In the genomic region with DNA sequence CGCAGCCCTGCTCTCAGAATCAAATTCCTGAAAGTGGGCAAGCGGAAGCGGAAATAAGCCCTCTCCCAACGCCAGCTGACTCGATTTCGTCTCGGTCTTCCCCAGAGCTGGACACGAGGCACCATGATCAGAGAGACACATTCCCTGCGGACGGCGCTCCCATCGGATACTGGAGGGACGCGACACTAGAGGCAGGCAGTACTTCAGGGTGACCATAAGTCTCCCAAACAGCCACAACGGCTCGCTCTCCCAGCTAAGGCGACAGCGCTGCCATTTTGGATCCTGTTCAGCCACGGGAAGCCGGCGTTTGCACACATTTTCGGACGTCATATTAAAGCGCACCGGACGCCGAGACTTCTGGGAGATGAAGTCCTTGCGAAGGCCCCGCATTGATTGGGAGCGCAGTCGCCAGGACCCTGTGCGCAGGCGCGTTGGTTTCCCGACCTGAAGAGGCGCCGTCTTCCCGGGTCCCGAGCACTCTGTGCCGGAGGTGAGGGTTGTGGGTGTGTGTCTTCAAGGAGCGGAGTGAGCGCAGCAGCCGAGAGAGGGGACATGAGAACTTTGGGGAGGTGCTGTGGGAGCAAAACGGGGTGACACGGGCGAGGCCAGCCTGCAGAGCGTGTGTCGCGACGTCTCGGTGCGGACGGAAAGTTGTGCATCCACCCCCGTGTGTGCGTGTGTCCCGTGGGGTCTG, we compare ENCODE assay signal across 8 cellular contexts. TPM values are rescaled to one million over a fixed set of nuclear protein-coding genes. Genes with fewer than 3 reads are reported as not detected.
DNase-seq lines count a peak whose midpoint lies in the region; ATAC-seq and TF ChIP-seq lines count a peak whose summit lies in the region.

Gene ZNF2 (plus strand): TSS at position 439 of the 694 bp plus-strand sequence. CDS start 10,418 bp downstream, outside the sequence.

- no peaks in the 10 kb centered on the region for H3K4me1 ChIP-seq in fibroblast of lung (ENCODE audit: control insufficient read depth, extremely low read depth, insufficient read depth, low read length)

- ATAC-seq in activated T-helper 17 cell treated with anti-CD3 and anti-CD28 coated beads, Interleukin-2, amount 50 U/mL, for 72 hours (replicated peaks): peak; percentile 98
- ATAC-seq in naive B cell (ENCODE audit: low read depth in 2 of 2): peak; percentile 94 to 95
- ATAC-seq in stimulated activated effector memory CD8-positive, alpha-beta T cell treated with anti-CD3 and anti-CD28 coated beads, Interleukin-12 subunit alpha, Interleukin-12 subunit beta, amount 100 ng/mL, for 72 hours: peak; percentile 97

- peak within 1 kb of the TSS; percentile 99 for H3K4me3 Mint-ChIP-seq in activated T-helper 17 cell treated with anti-CD3 and anti-CD28 coated beads, Interleukin-2, amount 50 U/mL, for 72 hours
- peak within 1 kb of the TSS; percentile 99 to 100 (median 100) for H3K4me3 Mint-ChIP-seq in naive B cell
- H3K4me3 Mint-ChIP-seq in stimulated activated effector memory CD8-positive, alpha-beta T cell treated with anti-CD3 and anti-CD28 coated beads, Interleukin-12 subunit alpha, Interleukin-12 subunit beta, amount 100 ng/mL, for 72 hours: peak within 1 kb of the TSS; percentile 99

- peak; percentile 98 for DNase-seq in EL
- DNase-seq in GOT3 (lab: John Stamatoyannopoulos, UW): peak; percentile 81
- DNase-seq in LHCN-M2 (ENCODE audit: low read depth): peak; percentile 98
- DNase-seq in RPMI7951 (ENCODE audit: low read depth): peak; percentile 98
- peak; percentile 97 to 99 for DNase-seq in fibroblast of lung (ENCODE audit: low read depth in 2 of 2)
- DNase-seq in naive B cell: peak; percentile 95
- DNase-seq in stimulated activated effector memory CD8-positive, alpha-beta T cell treated with anti-CD3 and anti-CD28 coated beads, Interleukin-12 subunit alpha, Interleukin-12 subunit beta, amount 100 ng/mL, for 72 hours (ENCODE audit: low spot score in 2 of 2): peak; percentile 89 to 97

- H3K36me3 ChIP-seq in fibroblast of lung (ENCODE audit: control insufficient read depth, insufficient read depth, low read length): no peaks in the 10 kb centered on the region

- peak within 1 kb of the TSS; percentile 100 for H2AFZ ChIP-seq in fibroblast of lung (ENCODE audit: low read length)

- no peaks in the 10 kb centered on the region for H3K27me3 ChIP-seq in fibroblast of lung (ENCODE audit: control insufficient read depth, insufficient read depth, low read length)

- H3K4me1 Mint-ChIP-seq in activated T-helper 17 cell treated with anti-CD3 and anti-CD28 coated beads, Interleukin-2, amount 50 U/mL, for 72 hours: peaks cover 24% of the 10 kb centered on the region
- H3K4me1 Mint-ChIP-seq in naive B cell: peaks cover 19 to 37% (median 25%) of the 10 kb centered on the region in 3 donors
- H3K4me1 Mint-ChIP-seq in stimulated activated effector memory CD8-positive, alpha-beta T cell treated with anti-CD3 and anti-CD28 coated beads, Interleukin-12 subunit alpha, Interleukin-12 subunit beta, amount 100 ng/mL, for 72 hours: peaks cover 27% of the 10 kb centered on the region

- H3K27ac Mint-ChIP-seq in activated T-helper 17 cell treated with anti-CD3 and anti-CD28 coated beads, Interleukin-2, amount 50 U/mL, for 72 hours: peak within 1 kb of the TSS; percentile 98
- H3K27ac Mint-ChIP-seq in naive B cell: peak within 1 kb of the TSS; percentile 97 to 99 (median 98)
- peak within 1 kb of the TSS; percentile 97 for H3K27ac Mint-ChIP-seq in stimulated activated effector memory CD8-positive, alpha-beta T cell treated with anti-CD3 and anti-CD28 coated beads, Interleukin-12 subunit alpha, Interleukin-12 subunit beta, amount 100 ng/mL, for 72 hours

- TF ChIP-seq CTCF in fibroblast of lung (conservative IDR thresholded peaks at IDR 0.05 in 1 of 2, IDR thresholded peaks at IDR 0.05 in 1 of 2; ENCODE audit: low read depth in 1 of 2, low read length in 2 of 2): peak in 1 of 2 donors; percentile 3

- no peaks in the 10 kb centered on the region for H3K9me3 ChIP-seq in fibroblast of lung (ENCODE audit: control insufficient read depth, insufficient read depth, low read depth, low read length)

- peak within 1 kb of the TSS; percentile 91 to 99 (median 96) for H3K4me3 ChIP-seq in fibroblast of lung (replicated peaks in 1 of 4; ENCODE audit: control extremely low read depth in 1 of 4, insufficient read depth in 1 of 4, low read depth in 3 of 4, low read length in 4 of 4)

- H3K4me2 ChIP-seq in fibroblast of lung (ENCODE audit: extremely low read depth, insufficient read depth, low read length): peak within 1 kb of the TSS; percentile 98

- peaks cover 8% of the 10 kb centered on the region for H3K79me2 ChIP-seq in fibroblast of lung (ENCODE audit: control insufficient read depth, insufficient read depth, low read length)

- no peaks in the 10 kb centered on the region for H3K27me3 Mint-ChIP-seq in activated T-helper 17 cell treated with anti-CD3 and anti-CD28 coated beads, Interleukin-2, amount 50 U/mL, for 72 hours
- H3K27me3 Mint-ChIP-seq in naive B cell: no peaks in the 10 kb centered on the region

- no peaks in the 10 kb centered on the region for H3K9me3 Mint-ChIP-seq in activated T-helper 17 cell treated with anti-CD3 and anti-CD28 coated beads, Interleukin-2, amount 50 U/mL, for 72 hours
- no peaks in the 10 kb centered on the region for H3K9me3 Mint-ChIP-seq in naive B cell
- H3K9me3 Mint-ChIP-seq in stimulated activated effector memory CD8-positive, alpha-beta T cell treated with anti-CD3 and anti-CD28 coated beads, Interleukin-12 subunit alpha, Interleukin-12 subunit beta, amount 100 ng/mL, for 72 hours: no peaks in the 10 kb centered on the region

- H3K27ac ChIP-seq in fibroblast of lung (ENCODE audit: insufficient read depth, low read length): peak within 1 kb of the TSS; percentile 100

- peak within 1 kb of the TSS; percentile 97 for H3K9ac ChIP-seq in fibroblast of lung (ENCODE audit: insufficient read depth, low read length)

- no peaks in the 10 kb centered on the region for H4K20me1 ChIP-seq in fibroblast of lung (ENCODE audit: control insufficient read depth, extremely low read depth, insufficient read depth, low read length)

- H3K36me3 Mint-ChIP-seq in activated T-helper 17 cell treated with anti-CD3 and anti-CD28 coated beads, Interleukin-2, amount 50 U/mL, for 72 hours (ENCODE audit: low read depth): peaks cover 6% of the 10 kb centered on the region
- H3K36me3 Mint-ChIP-seq in naive B cell: no peaks in the 10 kb centered on the region
- peaks cover 23% of the 10 kb centered on the region for H3K36me3 Mint-ChIP-seq in stimulated activated effector memory CD8-positive, alpha-beta T cell treated with anti-CD3 and anti-CD28 coated beads, Interleukin-12 subunit alpha, Interleukin-12 subunit beta, amount 100 ng/mL, for 72 hours

RNA-seq across cellular contexts. Expression of gene ZNF2, which starts in this region (rescaled TPM):
- 5.5 and 6.5 TPM in 2 replicates for total RNA-seq in LHCN-M2 (2014; rRNA removed)
- polyA plus RNA-seq in LHCN-M2 (2012): 3.5 TPM
- total RNA-seq in RPMI7951 (2014; rRNA removed; shearing (Covaris generic)): 6.4 and 7.0 TPM in 2 replicates
- 1 to 10 TPM; 3.8 to 4.4 TPM for total RNA-seq in activated T-helper 17 cell treated with anti-CD3 and anti-CD28 coated beads, Interleukin-2, amount 50 U/mL, for 72 hours
- total RNA-seq in fibroblast of lung: 11.7 and 11.8 TPM in 2 replicates
- 4.4 and 5.0 TPM in 2 replicates for polyA plus RNA-seq in fibroblast of lung
- 2.5 and 3.4 TPM in 2 replicates for polyA plus RNA-seq in fibroblast of lung (2012)
- 4.5 and 5.0 TPM in 2 replicates for polyA minus RNA-seq in fibroblast of lung (ENCODE audit: low replicate concordance)
- polyA plus RNA-seq in naive B cell (ENCODE audit: low read depth in 6 of 6): 1 to 10 TPM; 2.4 to 7.3 (median 3.4) TPM

Comparison
In these comparisons a context has a peak if more than half of its experiments do, and no peak if none do; other contexts are left out.
1. Peak in every context shown above with its lines: DNase-seq, ATAC-seq, H3K4me3 ChIP-seq and H3K27ac ChIP-seq.